ENCODE assay signal across 1 cellular context in the genomic region with DNA sequence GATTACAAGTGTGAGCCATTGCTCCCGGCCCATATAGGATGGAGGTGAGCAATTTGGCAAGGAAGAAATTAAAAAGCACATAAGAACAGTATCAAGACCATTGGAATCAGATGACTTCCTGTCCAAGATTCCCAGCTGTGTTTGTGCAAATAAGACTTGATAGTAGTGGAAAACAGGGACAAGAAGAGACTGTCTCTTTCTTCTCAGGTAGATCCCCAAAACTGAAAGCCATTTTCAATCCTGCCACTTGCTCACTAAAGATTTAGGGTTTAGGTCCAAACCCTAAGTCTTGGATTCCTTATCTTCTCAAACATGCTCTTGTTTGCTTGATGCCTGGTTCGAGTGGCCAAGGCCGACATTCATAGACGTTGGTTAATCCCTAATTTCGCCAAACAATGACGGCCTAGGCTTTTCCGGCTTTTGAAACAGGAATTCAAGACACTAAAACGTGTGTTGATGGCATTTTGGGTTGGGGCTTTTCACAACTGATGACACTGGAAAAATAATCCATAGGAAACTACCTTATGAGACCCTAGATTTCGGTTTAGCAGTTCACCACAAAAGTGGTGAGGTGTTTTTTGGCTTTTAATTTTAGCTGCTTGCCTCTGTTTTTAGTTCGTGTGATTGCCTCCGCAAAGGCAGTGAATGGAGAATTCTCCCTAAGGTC.
TF ChIP-seq lines count a peak whose summit lies in the region.

No MANE protein-coding gene starts in this region.

TF ChIP-seq in IMR-90, 13 proteins besides CTCF, POLR2A, EP300 and RAD21:
- TF ChIP-seq CEBPB (IDR thresholded peaks at IDR 0.05; ENCODE audit: low read depth, low read length) = no peak
- TF ChIP-seq CHD1 (IDR thresholded peaks at IDR 0.05; ENCODE audit: low read depth, low read length) = no peak
- no peak for TF ChIP-seq RFX5 (IDR thresholded peaks at IDR 0.05; ENCODE audit: low read depth, low read length)
- no peak for TF ChIP-seq RCOR1 (IDR thresholded peaks at IDR 0.05; ENCODE audit: insufficient replicate concordance, low read length)
- TF ChIP-seq BHLHE40 (IDR thresholded peaks at IDR 0.05; ENCODE audit: low read depth, low read length) = no peak
- no peak for TF ChIP-seq SMC3 (IDR thresholded peaks at IDR 0.05; ENCODE audit: low read depth, low read length)
- TF ChIP-seq MAZ (IDR thresholded peaks at IDR 0.05; ENCODE audit: borderline replicate concordance, low read depth, low read length) = no peak
- no peak for TF ChIP-seq USF2 (IDR thresholded peaks at IDR 0.05; ENCODE audit: low read depth, low read length)
- TF ChIP-seq MXI1 (IDR thresholded peaks at IDR 0.05; ENCODE audit: borderline replicate concordance, low read depth, low read length) = no peak
TF ChIP-seq in IMR-90: peak in this region for 0.
